ENCODE assay signal across 26 cellular contexts in the genomic region with DNA sequence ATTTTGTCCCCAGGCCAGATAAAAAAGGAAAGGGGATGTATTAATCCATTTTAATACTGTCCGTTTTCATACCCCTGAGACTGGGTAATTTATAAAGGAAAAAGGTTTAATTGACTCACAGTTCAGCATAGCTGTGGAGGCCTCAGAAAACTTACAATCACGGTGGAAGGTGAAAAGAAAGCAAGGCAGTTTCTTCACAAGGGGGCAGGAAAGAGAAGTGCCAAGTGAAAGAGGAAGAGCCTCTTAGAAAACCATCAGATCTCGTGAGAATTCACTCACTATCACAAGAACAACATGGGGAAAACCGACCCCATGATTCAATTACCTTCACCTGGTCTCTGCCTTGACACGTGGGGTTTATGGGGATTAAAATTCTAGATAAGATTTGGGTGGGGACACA.
A peak's percentile ranks its signal among the peaks of the same experiment; 100 is the strongest.
DNase-seq lines count a peak whose midpoint lies in the region; TF ChIP-seq lines count a peak whose summit lies in the region.
"Had no signal": no experiment of that assay in that cellular context is flagged by ENCODE, and none has a peak within 500 bp of the region (broad histone marks: within the 10 kb centered on the region; RNA-seq: fewer than 3 reads in every experiment).

No MANE protein-coding gene starts in this region.

- H3K27me3 Mint-ChIP-seq in nephron progenitor cell (ENCODE audit: low read depth, poor library complexity) (no peaks in the 10 kb centered on the region), progenitor cell of endocrine pancreas (no peaks in the 10 kb centered on the region)
- H3K27me3 Mint-ChIP-seq: activated CD4-positive, alpha-beta T cell treated with anti-CD3 and anti-CD28 coated beads, Interleukin-2, amount 10 ng/mL, durations not matched to agents 24 days and 14 days; CD4-positive, alpha-beta T cell had no signal

- H3K4me3 Mint-ChIP-seq in nephron progenitor cell (no peak overlapping the region), progenitor cell of endocrine pancreas (ENCODE audit: low read depth) (no peak overlapping the region)
- H3K4me3 Mint-ChIP-seq: activated CD4-positive, alpha-beta T cell treated with anti-CD3 and anti-CD28 coated beads, Interleukin-2, amount 10 ng/mL, durations not matched to agents 24 days and 14 days; CD4-positive, alpha-beta T cell; memory B cell; stimulated activated effector memory CD8-positive, alpha-beta T cell treated with anti-CD3 and anti-CD28 coated beads, Interleukin-12 subunit alpha, Interleukin-12 subunit beta, amount 100 ng/mL, for 72 hours; T-helper 1 cell treated with Interleukin-12 subunit alpha and Interleukin-12 subunit beta and Interleukin-4 antibody, amounts not matched to agents 30 μg/mL and 1 μg/mL, for 36 hours had no signal

- peak; percentile 25 for DNase-seq in NAMALWA (ENCODE audit: low spot score)
- peak; percentile 10 for DNase-seq in SKM-1 treated with dmso at 0.1 percent for 144 hours (lab: John Stamatoyannopoulos, UW; ENCODE audit: unreplicated experiment)
- no peak for DNase-seq in nephron progenitor cell
- no peak for DNase-seq in progenitor cell of endocrine pancreas (ENCODE audit: low spot score, unreplicated experiment)
- DNase-seq in activated CD4-positive, alpha-beta T cell treated with anti-CD3 and anti-CD28 coated beads for 4 hours, result no peak
- DNase-seq in ACHN, result no peak
- DNase-seq: activated CD4-positive, alpha-beta T cell treated with anti-CD3 and anti-CD28 coated beads, Interleukin-2, amount 10 ng/mL, durations not matched to agents 24 days and 14 days; activated naive CD4-positive, alpha-beta T cell; activated T-cell treated with anti-CD3 and anti-CD28 coated beads, Interleukin-2, amount 50 U/mL, for 48 hours; amniotic stem cell; CD4-positive, alpha-beta T cell; DMS 273 treated with DMSO at 0.1 percent for 48 hours; esophagus squamous epithelium; GM23248; left cardiac atrium; MM.1S; NCI-H1930; NCI-H69; occipital lobe; PC-3; SHP77 treated with DMSO at 0.1 percent for 48 hours; stimulated activated CD4-positive, alpha-beta T cell treated with anti-CD3 and anti-CD28 coated beads, Interleukin-2, amount 100 ng/mL, for 24 hours had no signal

- in situ Hi-C loops in ACHN (cut with HindIII; ENCODE audit: low pct_ligation_motif_present, low pct_unique_long_range_greater_than_20kb, low sequenced_read_pairs), result no loop called here

- no peaks in the 10 kb centered on the region for H3K4me1 Mint-ChIP-seq in nephron progenitor cell
- peaks cover 23% of the 10 kb centered on the region for H3K4me1 Mint-ChIP-seq in progenitor cell of endocrine pancreas (ENCODE audit: low read depth)
- H3K4me1 Mint-ChIP-seq: activated CD4-positive, alpha-beta T cell treated with anti-CD3 and anti-CD28 coated beads, Interleukin-2, amount 10 ng/mL, durations not matched to agents 24 days and 14 days; memory B cell; stimulated activated effector memory CD8-positive, alpha-beta T cell treated with anti-CD3 and anti-CD28 coated beads, Interleukin-12 subunit alpha, Interleukin-12 subunit beta, amount 100 ng/mL, for 72 hours had no signal

- H3K27ac Mint-ChIP-seq in nephron progenitor cell, result peak overlapping the region; percentile 47
- H3K27ac Mint-ChIP-seq in progenitor cell of endocrine pancreas, result no peak overlapping the region
- H3K27ac Mint-ChIP-seq: activated CD4-positive, alpha-beta T cell treated with anti-CD3 and anti-CD28 coated beads, Interleukin-2, amount 10 ng/mL, durations not matched to agents 24 days and 14 days; CD4-positive, alpha-beta T cell; memory B cell; stimulated activated effector memory CD8-positive, alpha-beta T cell treated with anti-CD3 and anti-CD28 coated beads, Interleukin-12 subunit alpha, Interleukin-12 subunit beta, amount 100 ng/mL, for 72 hours; T-helper 1 cell treated with Interleukin-12 subunit alpha and Interleukin-12 subunit beta and Interleukin-4 antibody, amounts not matched to agents 30 μg/mL and 1 μg/mL, for 36 hours had no signal

- H3K36me3 Mint-ChIP-seq in nephron progenitor cell (ENCODE audit: low read depth) (no peaks in the 10 kb centered on the region), progenitor cell of endocrine pancreas (ENCODE audit: insufficient read depth) (no peaks in the 10 kb centered on the region)
- H3K36me3 Mint-ChIP-seq: memory B cell; stimulated activated effector memory CD8-positive, alpha-beta T cell treated with anti-CD3 and anti-CD28 coated beads, Interleukin-12 subunit alpha, Interleukin-12 subunit beta, amount 100 ng/mL, for 72 hours had no signal

- TF ChIP-seq CTCF in GM12872 (IDR thresholded peaks at IDR 0.05; ENCODE audit: insufficient read depth, low read depth, low read length) (0 out of 3 replicates have a peak, but pooled peaks have one; percentile 2), nephron progenitor cell (IDR thresholded peaks at IDR 0.05) (no peak), progenitor cell of endocrine pancreas (IDR thresholded peaks at IDR 0.05; ENCODE audit: unreplicated experiment) (no peak)

- H3K9me3 Mint-ChIP-seq in nephron progenitor cell (peaks cover 17% of the 10 kb centered on the region), progenitor cell of endocrine pancreas (ENCODE audit: low read depth) (peaks cover 15% of the 10 kb centered on the region)
- H3K9me3 Mint-ChIP-seq: activated CD4-positive, alpha-beta T cell treated with anti-CD3 and anti-CD28 coated beads, Interleukin-2, amount 10 ng/mL, durations not matched to agents 24 days and 14 days; memory B cell; stimulated activated effector memory CD8-positive, alpha-beta T cell treated with anti-CD3 and anti-CD28 coated beads, Interleukin-12 subunit alpha, Interleukin-12 subunit beta, amount 100 ng/mL, for 72 hours; T-helper 1 cell treated with Interleukin-12 subunit alpha and Interleukin-12 subunit beta and Interleukin-4 antibody, amounts not matched to agents 30 μg/mL and 1 μg/mL, for 36 hours had no signal

Comparison
In these comparisons a context has a peak if more than half of its experiments do, and no peak if none do; other contexts are left out.
1. DNase-seq: peak in NAMALWA (single experiment) and SKM-1 treated with dmso at 0.1 percent for 144 hours (single experiment); none in nephron progenitor cell (single experiment), progenitor cell of endocrine pancreas (single experiment), activated CD4-positive, alpha-beta T cell treated with anti-CD3 and anti-CD28 coated beads for 4 hours (0 of 2) and ACHN (single experiment).